ENCODE assay signal across 1 cellular context in the genomic region with DNA sequence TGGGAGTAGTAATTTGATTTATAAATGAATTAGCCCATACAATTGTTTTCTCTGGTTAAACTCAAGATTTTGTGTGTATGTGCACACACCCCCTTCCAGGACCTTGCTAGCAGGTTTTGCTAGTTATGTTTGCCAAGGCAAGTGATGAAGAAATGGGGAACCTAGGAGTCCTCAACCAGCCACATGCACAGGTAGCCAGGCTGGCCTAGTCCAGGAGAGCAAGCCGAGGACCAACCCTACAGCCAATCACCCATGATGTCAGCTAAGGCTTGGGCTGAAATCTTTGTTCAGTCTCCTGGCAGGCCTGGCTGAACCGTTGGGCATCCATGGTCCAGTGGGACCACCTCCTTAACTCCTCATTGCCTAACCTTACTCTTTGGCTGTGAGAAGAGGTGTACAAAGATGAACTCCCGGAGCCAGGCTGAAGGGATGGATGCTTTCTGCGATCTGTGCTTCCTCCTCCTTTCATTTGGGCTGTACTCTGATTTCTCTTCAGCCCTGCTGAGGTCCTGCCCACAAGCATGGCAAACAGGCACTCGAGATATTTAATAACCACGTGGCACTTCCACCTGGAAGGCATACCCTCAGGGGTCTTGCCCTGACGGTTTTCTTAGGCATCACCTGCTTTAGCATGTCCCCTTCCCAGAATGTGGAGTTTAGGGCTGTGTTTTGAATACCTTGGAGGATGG.
TF ChIP-seq lines count a peak whose summit lies in the region.

No MANE protein-coding gene starts in this region.

TF ChIP-seq in K562, 482 proteins besides CTCF, POLR2A, EP300 and RAD21:
- TF ChIP-seq SP1 (CRISPR knock-in tag; IDR thresholded peaks at IDR 0.05): peak; percentile 24; the same call in 1 of the 2 replicates
- no peak for TF ChIP-seq RHOXF2B (CRISPR knock-in tag; conservative IDR thresholded peaks at IDR 0.05)
- no peak for TF ChIP-seq ZBTB8A (IDR thresholded peaks at IDR 0.05; ENCODE audit: partially characterized antibody)
- TF ChIP-seq, protein P1, sequence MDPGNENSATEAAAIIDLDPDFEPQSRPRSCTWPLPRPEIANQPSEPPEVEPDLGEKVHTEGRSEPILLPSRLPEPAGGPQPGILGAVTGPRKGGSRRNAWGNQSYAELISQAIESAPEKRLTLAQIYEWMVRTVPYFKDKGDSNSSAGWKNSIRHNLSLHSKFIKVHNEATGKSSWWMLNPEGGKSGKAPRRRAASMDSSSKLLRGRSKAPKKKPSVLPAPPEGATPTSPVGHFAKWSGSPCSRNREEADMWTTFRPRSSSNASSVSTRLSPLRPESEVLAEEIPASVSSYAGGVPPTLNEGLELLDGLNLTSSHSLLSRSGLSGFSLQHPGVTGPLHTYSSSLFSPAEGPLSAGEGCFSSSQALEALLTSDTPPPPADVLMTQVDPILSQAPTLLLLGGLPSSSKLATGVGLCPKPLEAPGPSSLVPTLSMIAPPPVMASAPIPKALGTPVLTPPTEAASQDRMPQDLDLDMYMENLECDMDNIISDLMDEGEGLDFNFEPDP (CRISPR knock-in tag; IDR thresholded peaks at IDR 0.05): no peak
